8 cellular contexts compared by ENCODE assay signal in genomic region chr6:110958332-110959192, GRCh38. TPM values are rescaled to one million over a fixed set of nuclear protein-coding genes. Genes with fewer than 3 reads are reported as not detected.
DNase-seq lines count a peak whose midpoint lies in the region; ATAC-seq and TF ChIP-seq lines count a peak whose summit lies in the region.

GTF3C6 (plus strand) TSS chr6:110958706; CDS start chr6:110958770, 64 bp downstream.

- TF ChIP-seq CTCF in DOHH2 (IDR thresholded peaks at IDR 0.05; ENCODE audit: low read depth, low read length, poor library complexity, severe bottlenecking) (no peak), esophagus squamous epithelium (IDR thresholded peaks at IDR 0.05) (peak in 1 of 6 experiments; percentile 36)

- peaks cover under 1% of the 10 kb centered on the region; the same call in 1 of the 2 replicates for H3K27me3 ChIP-seq in DOHH2 (ENCODE audit: control insufficient read depth, low read length)
- H3K27me3 ChIP-seq in Karpas-422 (ENCODE audit: low read length) = no peaks in the 10 kb centered on the region
- H3K27me3 ChIP-seq in esophagus squamous epithelium = no peaks in the 10 kb centered on the region

- peaks cover 23% of the 10 kb centered on the region for H3K36me3 Mint-ChIP-seq in activated T-helper 1 cell treated with anti-CD3 and anti-CD28 coated beads, Interleukin-12 subunit alpha, Interleukin-12 subunit beta, Interleukin-2, Interleukin-4 antibody, amounts not matched to agents 30 ng/mL and 10 ng/mL and 1 ng/mL, durations not matched to agents 14 hours and 24 hours and 36 hours (ENCODE audit: low read depth)

- H3K9me3 ChIP-seq in DOHH2 (ENCODE audit: control insufficient read depth, insufficient read depth, low read length) (no peaks in the 10 kb centered on the region), Karpas-422 (ENCODE audit: low read length) (no peaks in the 10 kb centered on the region), esophagus squamous epithelium (no peaks in the 10 kb centered on the region)

- peak within 1 kb of the TSS; percentile 79; the same call in 1 of the 2 replicates for H2AFZ ChIP-seq in Karpas-422 (ENCODE audit: low read length)

- peaks cover 7% of the 10 kb centered on the region; the same call in 1 of the 2 replicates for H3F3A ChIP-seq in DOHH2 (ENCODE audit: control insufficient read depth, insufficient read depth)

- 0 to 1% methylated on average over 22 of the region's 70 CpGs for WGBS in esophagus squamous epithelium, 2 donors

- H3K79me2 ChIP-seq in DOHH2 (ENCODE audit: control insufficient read depth, low read length) (peaks cover 19% of the 10 kb centered on the region), Karpas-422 (ENCODE audit: low read length) (peaks cover 25% of the 10 kb centered on the region)

- peak; percentile 98 for ATAC-seq in GM21825 (IDR thresholded peaks at IDR 0.05; ENCODE audit: unreplicated experiment)

- H3K27ac ChIP-seq in DOHH2 (ENCODE audit: low read depth, low read length) = peak within 1 kb of the TSS; percentile 61
- peak within 1 kb of the TSS; percentile 52 for H3K27ac ChIP-seq in Karpas-422 (ENCODE audit: low read length)
- peak within 1 kb of the TSS; percentile 93 to 96 (median 94) for H3K27ac ChIP-seq in esophagus squamous epithelium

- H3K27ac Mint-ChIP-seq in activated T-helper 1 cell treated with anti-CD3 and anti-CD28 coated beads, Interleukin-12 subunit alpha, Interleukin-12 subunit beta, Interleukin-2, Interleukin-4 antibody, amounts not matched to agents 30 ng/mL and 10 ng/mL and 1 ng/mL, durations not matched to agents 14 hours and 24 hours and 36 hours = peak within 1 kb of the TSS; percentile 99

- H3K9me3 Mint-ChIP-seq in activated T-helper 1 cell treated with anti-CD3 and anti-CD28 coated beads, Interleukin-12 subunit alpha, Interleukin-12 subunit beta, Interleukin-2, Interleukin-4 antibody, amounts not matched to agents 30 ng/mL and 10 ng/mL and 1 ng/mL, durations not matched to agents 14 hours and 24 hours and 36 hours = no peaks in the 10 kb centered on the region

- no peaks in the 10 kb centered on the region for H4K20me1 ChIP-seq in DOHH2 (ENCODE audit: control insufficient read depth, insufficient read depth, low read depth, low read length)
- no peaks in the 10 kb centered on the region for H4K20me1 ChIP-seq in Karpas-422 (ENCODE audit: insufficient read depth, low read depth, low read length)

- H3K4me3 ChIP-seq in DOHH2 (ENCODE audit: low read length) (peak within 1 kb of the TSS; percentile 93), Karpas-422 (ENCODE audit: low read length) (peak within 1 kb of the TSS; percentile 85), esophagus squamous epithelium (peak within 1 kb of the TSS; percentile 73 to 97 (median 84))

- H3K36me3 ChIP-seq in DOHH2 (ENCODE audit: control insufficient read depth, low read length) (peaks cover 35% of the 10 kb centered on the region), Karpas-422 (ENCODE audit: insufficient read depth, low read length) (peaks cover 25% of the 10 kb centered on the region), esophagus squamous epithelium (peaks cover 12 to 34% (median 14%) of the 10 kb centered on the region in 3 donors)

- intact Hi-C loops in activated T-helper 1 cell treated with anti-CD3 and anti-CD28 coated beads, Interleukin-12 subunit alpha, Interleukin-12 subunit beta, Interleukin-2, Interleukin-4 antibody, amounts not matched to agents 30 ng/mL and 10 ng/mL and 1 ng/mL, durations not matched to agents 14 hours and 24 hours and 36 hours (cut with micrococcal nuclease) = loop anchor here (1.0 to 2.0 kb wide), 6 partner anchors 14 to 1268 kb away; partner anchors contain the start of genes AK9, CDK19 and FIG4
- intact Hi-C loops in esophagus squamous epithelium (cut with DNase I) = no loop called here

- peaks cover 2% of the 10 kb centered on the region for H3K27me3 Mint-ChIP-seq in activated T-helper 1 cell treated with anti-CD3 and anti-CD28 coated beads, Interleukin-12 subunit alpha, Interleukin-12 subunit beta, Interleukin-2, Interleukin-4 antibody, amounts not matched to agents 30 ng/mL and 10 ng/mL and 1 ng/mL, durations not matched to agents 14 hours and 24 hours and 36 hours (ENCODE audit: insufficient read depth)

- H3K9me2 ChIP-seq in DOHH2 (replicated peaks; ENCODE audit: control insufficient read depth, low read length) (no peaks in the 10 kb centered on the region), Karpas-422 (replicated peaks; ENCODE audit: insufficient read depth, low read length) (no peaks in the 10 kb centered on the region)

- H3K4me1 ChIP-seq in DOHH2 (ENCODE audit: control insufficient read depth, low read length) (peaks cover 19% of the 10 kb centered on the region), Karpas-422 (ENCODE audit: low read length) (peaks cover 17% of the 10 kb centered on the region), esophagus squamous epithelium (peaks cover 4 to 22% (median 14%) of the 10 kb centered on the region in 3 donors)

- H3K4me2 ChIP-seq in DOHH2 (ENCODE audit: low read length) (peak within 1 kb of the TSS; percentile 78), Karpas-422 (ENCODE audit: low read depth, low read length, poor library complexity, severe bottlenecking) (peak within 1 kb of the TSS; percentile 70)

- H3K4me1 Mint-ChIP-seq in activated T-helper 1 cell treated with anti-CD3 and anti-CD28 coated beads, Interleukin-12 subunit alpha, Interleukin-12 subunit beta, Interleukin-2, Interleukin-4 antibody, amounts not matched to agents 30 ng/mL and 10 ng/mL and 1 ng/mL, durations not matched to agents 14 hours and 24 hours and 36 hours (ENCODE audit: low read depth) = peaks cover 16% of the 10 kb centered on the region

- peak in 3 of 4 donors; percentile 16 to 80 (median 73) for TF ChIP-seq POLR2A in esophagus squamous epithelium (IDR thresholded peaks at IDR 0.05)

- peak within 1 kb of the TSS; percentile 100 for H3K4me3 Mint-ChIP-seq in activated T-helper 1 cell treated with anti-CD3 and anti-CD28 coated beads, Interleukin-12 subunit alpha, Interleukin-12 subunit beta, Interleukin-2, Interleukin-4 antibody, amounts not matched to agents 30 ng/mL and 10 ng/mL and 1 ng/mL, durations not matched to agents 14 hours and 24 hours and 36 hours

- DNase-seq in Karpas-422 (peak; percentile 98), RPMI7951 (ENCODE audit: low read depth) (peak; percentile 89), esophagus squamous epithelium (lab: John Stamatoyannopoulos, UW) (peak; percentile 83), myocyte (ENCODE audit: low read depth) (peak; percentile 95)
- DNase-seq in activated T-helper 1 cell treated with anti-CD3 and anti-CD28 coated beads, Interleukin-12 subunit alpha, Interleukin-12 subunit beta, Interleukin-2, Interleukin-4 antibody, amounts not matched to agents 30 ng/mL and 10 ng/mL and 1 ng/mL, durations not matched to agents 14 hours and 24 hours and 36 hours (ENCODE audit: low spot score) = peak; percentile 93
- DNase-seq in stimulated activated CD8-positive, alpha-beta memory T cell treated with anti-CD3 and anti-CD28 coated beads, Interleukin-7, amount 100 ng/mL, for 4 hours (ENCODE audit: low read depth in 2 of 2) = peak; percentile 87 to 88

- H3K9ac ChIP-seq in Karpas-422 (ENCODE audit: low read length) = peak within 1 kb of the TSS; percentile 91

RNA-seq across cellular contexts. Expression of gene GTF3C6, which starts in this region (rescaled TPM):
- total RNA-seq in Karpas-422 (2014; rRNA removed; shearing (Covaris generic); ENCODE audit: low replicate concordance) = 30.4 and 39.7 TPM in 2 replicates
- total RNA-seq in RPMI7951 (2014; rRNA removed; shearing (Covaris generic)) = 106 and 116 TPM in 2 replicates
- total RNA-seq in activated T-helper 1 cell treated with anti-CD3 and anti-CD28 coated beads, Interleukin-12 subunit alpha, Interleukin-12 subunit beta, Interleukin-2, Interleukin-4 antibody, amounts not matched to agents 30 ng/mL and 10 ng/mL and 1 ng/mL, durations not matched to agents 14 hours and 24 hours and 36 hours = 137 TPM in 2 replicates
- total RNA-seq in esophagus squamous epithelium (10 to 100 TPM; 28.9 to 75.4 (median 45.6) TPM), myocyte (97.2 and 114 TPM in 2 replicates)
- 63.1 TPM for polyA plus RNA-seq in myocyte (2012)

Comparison
In these comparisons a context has a peak if more than half of its experiments do, and no peak if none do; other contexts are left out.
1. Peak in every context shown above with its lines: DNase-seq, ATAC-seq, H3K4me3 ChIP-seq and H3K27ac ChIP-seq.